ENCODE assay signal across 1 cellular context in genomic region chr16:53515259-53515658, GRCh38.
TF ChIP-seq lines count a peak whose summit lies in the region.

No MANE protein-coding gene starts in this region.

TF ChIP-seq in endothelial cell of umbilical vein, 7 proteins besides CTCF, POLR2A, EP300 and RAD21:
- TF ChIP-seq POLR2AphosphoS5 (IDR thresholded peaks at IDR 0.05; ENCODE audit: insufficient read depth, low read depth, low read length) = peak; percentile 69
- TF ChIP-seq GATA2 (IDR thresholded peaks at IDR 0.05; ENCODE audit: insufficient read depth, insufficient read length, low read depth, low read length) = peak; percentile 67
- TF ChIP-seq JUN (IDR thresholded peaks at IDR 0.05; ENCODE audit: borderline replicate concordance, insufficient read depth, insufficient read length, low read depth) = peak; percentile 79
- no peak for TF ChIP-seq EZH2 (IDR thresholded peaks at IDR 0.05; ENCODE audit: borderline replicate concordance, low read depth, low read length, severe bottlenecking)
- peak; percentile 46 for TF ChIP-seq FOS (IDR thresholded peaks at IDR 0.05; ENCODE audit: borderline replicate concordance, insufficient read depth, low read length)
- TF ChIP-seq MAX (IDR thresholded peaks at IDR 0.05; ENCODE audit: insufficient read depth, insufficient read length) = no peak
